In genomic region chr1:233394860-233395717, GRCh38 we compare ENCODE assay signal across 8 cellular contexts.
DNase-seq lines count a peak whose midpoint lies in the region; ATAC-seq and TF ChIP-seq lines count a peak whose summit lies in the region.

No MANE protein-coding gene starts in this region.

- peaks cover 17% of the 10 kb centered on the region for H3K27me3 Mint-ChIP-seq in activated CD4-positive, alpha-beta T cell treated with anti-CD3 and anti-CD28 coated beads, Interleukin-2, amount 10 ng/mL, durations not matched to agents 7 days and 5 days

- H3K9me3 ChIP-seq in psoas muscle: no peaks in the 10 kb centered on the region

- TF ChIP-seq CTCF in GM12865 (IDR thresholded peaks at IDR 0.05; ENCODE audit: insufficient read depth, low read depth, low read length, missing control alignments) (peak; percentile 71), psoas muscle (IDR thresholded peaks at IDR 0.05) (peak; percentile 43)

- 65 to 67% (median 67%) methylated on average over 13 of the region's 13 CpGs for WGBS in psoas muscle, 3 donors

- peak; percentile 63 for ATAC-seq in HG03097 (IDR thresholded peaks at IDR 0.05; ENCODE audit: low FRiP score, unreplicated experiment)
- no peak for ATAC-seq in psoas muscle
- no peak for ATAC-seq in HG03571 (IDR thresholded peaks at IDR 0.05; ENCODE audit: unreplicated experiment)

- H3K9me3 Mint-ChIP-seq in activated CD4-positive, alpha-beta T cell treated with anti-CD3 and anti-CD28 coated beads, Interleukin-2, amount 10 ng/mL, durations not matched to agents 7 days and 5 days: no peaks in the 10 kb centered on the region

- no peaks in the 10 kb centered on the region for H3K4me1 Mint-ChIP-seq in activated CD4-positive, alpha-beta T cell treated with anti-CD3 and anti-CD28 coated beads, Interleukin-2, amount 10 ng/mL, durations not matched to agents 7 days and 5 days

- POLR2A ChIA-PET in activated CD4-positive, alpha-beta T cell treated with anti-CD3 and anti-CD28 coated beads, Interleukin-2, amount 10 ng/mL, durations not matched to agents 7 days and 5 days (lab: Charles Lee): no interaction called here

- H3K27ac ChIP-seq in psoas muscle: no peak overlapping the region

- H3K27me3 ChIP-seq in psoas muscle (ENCODE audit: insufficient read depth in 3 of 3, low read length in 2 of 3): peaks cover 0 to 4% (median 0%) of the 10 kb centered on the region in 3 donors

- no peaks in the 10 kb centered on the region for H3K36me3 ChIP-seq in psoas muscle (ENCODE audit: insufficient read depth in 1 of 2, low read depth in 1 of 2)

- CTCF ChIA-PET in activated CD4-positive, alpha-beta T cell treated with anti-CD3 and anti-CD28 coated beads, Interleukin-2, amount 10 ng/mL, durations not matched to agents 7 days and 5 days (lab: Charles Lee): interaction anchor here (1.3 kb wide), 1 partner anchor 15 kb away, joined by 3 read pairs; no protein-coding TSS in a partner anchor

- no peak overlapping the region for H3K4me3 Mint-ChIP-seq in activated CD4-positive, alpha-beta T cell treated with anti-CD3 and anti-CD28 coated beads, Interleukin-2, amount 10 ng/mL, durations not matched to agents 7 days and 5 days

- H3K27ac Mint-ChIP-seq in activated CD4-positive, alpha-beta T cell treated with anti-CD3 and anti-CD28 coated beads, Interleukin-2, amount 10 ng/mL, durations not matched to agents 7 days and 5 days: no peak overlapping the region

- no peaks in the 10 kb centered on the region for H3K36me3 Mint-ChIP-seq in activated CD4-positive, alpha-beta T cell treated with anti-CD3 and anti-CD28 coated beads, Interleukin-2, amount 10 ng/mL, durations not matched to agents 7 days and 5 days (ENCODE audit: low read depth)

- intact Hi-C loops in psoas muscle (cut with DNase I): no loop called here

- H3K4me1 ChIP-seq in psoas muscle: no peaks in the 10 kb centered on the region

- H3K4me3 ChIP-seq in GM12865 (ENCODE audit: low read depth, low read length) (no peak overlapping the region), psoas muscle (no peak overlapping the region)

- DNase-seq in AG08396 (ENCODE audit: low spot score) (peak; percentile 34), GM12865 (ENCODE audit: low read depth) (peak; percentile 66), NCI-H2227 treated with DMSO at 0.1 percent for 48 hours (lab: John Stamatoyannopoulos, UW) (peak; percentile 92), glomerular visceral epithelial cell (ENCODE audit: extremely low spot score) (peak; percentile 62), psoas muscle (no peak)
- DNase-seq in activated CD4-positive, alpha-beta T cell treated with anti-CD3 and anti-CD28 coated beads, Interleukin-2, amount 10 ng/mL, durations not matched to agents 7 days and 5 days: peak; percentile 50

Comparison
In these comparisons a context has a peak if more than half of its experiments do, and no peak if none do; other contexts are left out.
1. DNase-seq: peak in AG08396 (single experiment), GM12865 (single experiment), NCI-H2227 treated with DMSO at 0.1 percent for 48 hours (single experiment), activated CD4-positive, alpha-beta T cell treated with anti-CD3 and anti-CD28 coated beads, Interleukin-2, amount 10 ng/mL, durations not matched to agents 7 days and 5 days (single experiment) and glomerular visceral epithelial cell (single experiment); none in psoas muscle (0 of 2).